ENCODE assay signal across 1 cellular context in genomic region chr13:51584731-51585191, GRCh38.
A peak's percentile ranks its signal among the peaks of the same experiment; 100 is the strongest.
TF ChIP-seq lines count a peak whose summit lies in the region.

No MANE protein-coding gene starts in this region.

TF ChIP-seq in HepG2, 621 proteins besides CTCF, POLR2A, EP300 and RAD21 (continued from another document and continues in another):
- TF ChIP-seq ZNF513 (CRISPR knock-in tag; conservative IDR thresholded peaks at IDR 0.05) (no peak), SSRP1 (CRISPR knock-in tag; IDR thresholded peaks at IDR 0.05) (no peak), ZNF737 (CRISPR knock-in tag; IDR thresholded peaks at IDR 0.05; ENCODE audit: borderline replicate concordance) (no peak; the same call in 1 of the 2 replicates), ZSCAN20 (CRISPR knock-in tag; IDR thresholded peaks at IDR 0.05; ENCODE audit: borderline replicate concordance) (peak; percentile 99; the same call in 1 of the 2 replicates), LCORL (IDR thresholded peaks at IDR 0.05) (no peak), LCORL (CRISPR knock-in tag; IDR thresholded peaks at IDR 0.05) (no peak; the same call in none of the 2 replicates), ZNF597 (CRISPR knock-in tag; IDR thresholded peaks at IDR 0.05) (no peak), TCF7L2 (IDR thresholded peaks at IDR 0.05; ENCODE audit: low read depth, low read length) (no peak), TBP (CRISPR knock-in tag; IDR thresholded peaks at IDR 0.05) (no peak), ZNF337 (CRISPR knock-in tag; IDR thresholded peaks at IDR 0.05; ENCODE audit: borderline replicate concordance, low read depth) (peak; percentile 48; the same call in 1 of the 2 replicates), ZNF230 (CRISPR knock-in tag; IDR thresholded peaks at IDR 0.05) (peak; percentile 62; the same call in 1 of the 2 replicates), NFYB (CRISPR knock-in tag; IDR thresholded peaks at IDR 0.05) (no peak), MYPOP (CRISPR knock-in tag; IDR thresholded peaks at IDR 0.05) (peak; percentile 71; the same call in 1 of the 2 replicates), ZNF17 (CRISPR knock-in tag; IDR thresholded peaks at IDR 0.05) (no peak), NFKBIZ (CRISPR knock-in tag; IDR thresholded peaks at IDR 0.05) (no peak), RNF219 (CRISPR knock-in tag; IDR thresholded peaks at IDR 0.05) (no peak; the same call in 1 of the 2 replicates), SYNCRIP (IDR thresholded peaks at IDR 0.05; ENCODE audit: insufficient read depth, low read depth, low read length) (no peak), ZNF589 (CRISPR knock-in tag; conservative IDR thresholded peaks at IDR 0.05) (no peak; the same call in 1 of the 2 replicates), ZNF430 (CRISPR knock-in tag; IDR thresholded peaks at IDR 0.05) (peak; percentile 81; the same call in 1 of the 2 replicates), FOXP1 (IDR thresholded peaks at IDR 0.05) (no peak), FOXP1 (CRISPR knock-in tag; IDR thresholded peaks at IDR 0.05) (no peak), ZNF879 (CRISPR knock-in tag; IDR thresholded peaks at IDR 0.05) (no peak), ASH2L (IDR thresholded peaks at IDR 0.05; ENCODE audit: insufficient read length, low read depth, low read length) (peak; percentile 78), CEBPG (CRISPR knock-in tag; IDR thresholded peaks at IDR 0.05) (no peak), EED (CRISPR knock-in tag; IDR thresholded peaks at IDR 0.05) (peak; percentile 72; the same call in 1 of the 2 replicates), CREBL2 (CRISPR knock-in tag; IDR thresholded peaks at IDR 0.05; ENCODE audit: borderline replicate concordance) (no peak), ZBTB34 (CRISPR knock-in tag; IDR thresholded peaks at IDR 0.05) (no peak), NFIB (CRISPR knock-in tag; IDR thresholded peaks at IDR 0.05; ENCODE audit: borderline replicate concordance) (no peak), ZMYM2 (CRISPR knock-in tag; IDR thresholded peaks at IDR 0.05) (peak; percentile 40; the same call in 1 of the 2 replicates), NCOA1 (CRISPR knock-in tag; IDR thresholded peaks at IDR 0.05) (no peak), MXI1 (IDR thresholded peaks at IDR 0.05; ENCODE audit: borderline replicate concordance, low read depth, low read length) (peak; percentile 18; the same call in 1 of the 3 replicates), GFI1 (CRISPR knock-in tag; IDR thresholded peaks at IDR 0.05; ENCODE audit: borderline replicate concordance) (peak; percentile 16; the same call in 1 of the 2 replicates), ZBTB42 (CRISPR knock-in tag; IDR thresholded peaks at IDR 0.05) (0 out of 2 replicates have a peak, but pooled peaks have one; percentile 19), ZNF777 (CRISPR knock-in tag; IDR thresholded peaks at IDR 0.05) (peak; percentile 94), ZBTB26 (CRISPR knock-in tag; IDR thresholded peaks at IDR 0.05; ENCODE audit: borderline replicate concordance) (0 out of 2 replicates have a peak, but pooled peaks have one; percentile 3), NBN (conservative IDR thresholded peaks at IDR 0.05) (no peak), SMC3 (IDR thresholded peaks at IDR 0.05; ENCODE audit: low read length) (no peak)
- TF ChIP-seq, protein P1, sequence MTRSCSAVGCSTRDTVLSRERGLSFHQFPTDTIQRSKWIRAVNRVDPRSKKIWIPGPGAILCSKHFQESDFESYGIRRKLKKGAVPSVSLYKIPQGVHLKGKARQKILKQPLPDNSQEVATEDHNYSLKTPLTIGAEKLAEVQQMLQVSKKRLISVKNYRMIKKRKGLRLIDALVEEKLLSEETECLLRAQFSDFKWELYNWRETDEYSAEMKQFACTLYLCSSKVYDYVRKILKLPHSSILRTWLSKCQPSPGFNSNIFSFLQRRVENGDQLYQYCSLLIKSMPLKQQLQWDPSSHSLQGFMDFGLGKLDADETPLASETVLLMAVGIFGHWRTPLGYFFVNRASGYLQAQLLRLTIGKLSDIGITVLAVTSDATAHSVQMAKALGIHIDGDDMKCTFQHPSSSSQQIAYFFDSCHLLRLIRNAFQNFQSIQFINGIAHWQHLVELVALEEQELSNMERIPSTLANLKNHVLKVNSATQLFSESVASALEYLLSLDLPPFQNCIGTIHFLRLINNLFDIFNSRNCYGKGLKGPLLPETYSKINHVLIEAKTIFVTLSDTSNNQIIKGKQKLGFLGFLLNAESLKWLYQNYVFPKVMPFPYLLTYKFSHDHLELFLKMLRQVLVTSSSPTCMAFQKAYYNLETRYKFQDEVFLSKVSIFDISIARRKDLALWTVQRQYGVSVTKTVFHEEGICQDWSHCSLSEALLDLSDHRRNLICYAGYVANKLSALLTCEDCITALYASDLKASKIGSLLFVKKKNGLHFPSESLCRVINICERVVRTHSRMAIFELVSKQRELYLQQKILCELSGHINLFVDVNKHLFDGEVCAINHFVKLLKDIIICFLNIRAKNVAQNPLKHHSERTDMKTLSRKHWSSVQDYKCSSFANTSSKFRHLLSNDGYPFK (CRISPR knock-in tag; IDR thresholded peaks at IDR 0.05; ENCODE audit: borderline replicate concordance) = no peak
- TF ChIP-seq, protein P2, sequence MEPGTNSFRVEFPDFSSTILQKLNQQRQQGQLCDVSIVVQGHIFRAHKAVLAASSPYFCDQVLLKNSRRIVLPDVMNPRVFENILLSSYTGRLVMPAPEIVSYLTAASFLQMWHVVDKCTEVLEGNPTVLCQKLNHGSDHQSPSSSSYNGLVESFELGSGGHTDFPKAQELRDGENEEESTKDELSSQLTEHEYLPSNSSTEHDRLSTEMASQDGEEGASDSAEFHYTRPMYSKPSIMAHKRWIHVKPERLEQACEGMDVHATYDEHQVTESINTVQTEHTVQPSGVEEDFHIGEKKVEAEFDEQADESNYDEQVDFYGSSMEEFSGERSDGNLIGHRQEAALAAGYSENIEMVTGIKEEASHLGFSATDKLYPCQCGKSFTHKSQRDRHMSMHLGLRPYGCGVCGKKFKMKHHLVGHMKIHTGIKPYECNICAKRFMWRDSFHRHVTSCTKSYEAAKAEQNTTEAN (CRISPR knock-in tag; conservative IDR thresholded peaks at IDR 0.05) = no peak
- TF ChIP-seq, protein P3, sequence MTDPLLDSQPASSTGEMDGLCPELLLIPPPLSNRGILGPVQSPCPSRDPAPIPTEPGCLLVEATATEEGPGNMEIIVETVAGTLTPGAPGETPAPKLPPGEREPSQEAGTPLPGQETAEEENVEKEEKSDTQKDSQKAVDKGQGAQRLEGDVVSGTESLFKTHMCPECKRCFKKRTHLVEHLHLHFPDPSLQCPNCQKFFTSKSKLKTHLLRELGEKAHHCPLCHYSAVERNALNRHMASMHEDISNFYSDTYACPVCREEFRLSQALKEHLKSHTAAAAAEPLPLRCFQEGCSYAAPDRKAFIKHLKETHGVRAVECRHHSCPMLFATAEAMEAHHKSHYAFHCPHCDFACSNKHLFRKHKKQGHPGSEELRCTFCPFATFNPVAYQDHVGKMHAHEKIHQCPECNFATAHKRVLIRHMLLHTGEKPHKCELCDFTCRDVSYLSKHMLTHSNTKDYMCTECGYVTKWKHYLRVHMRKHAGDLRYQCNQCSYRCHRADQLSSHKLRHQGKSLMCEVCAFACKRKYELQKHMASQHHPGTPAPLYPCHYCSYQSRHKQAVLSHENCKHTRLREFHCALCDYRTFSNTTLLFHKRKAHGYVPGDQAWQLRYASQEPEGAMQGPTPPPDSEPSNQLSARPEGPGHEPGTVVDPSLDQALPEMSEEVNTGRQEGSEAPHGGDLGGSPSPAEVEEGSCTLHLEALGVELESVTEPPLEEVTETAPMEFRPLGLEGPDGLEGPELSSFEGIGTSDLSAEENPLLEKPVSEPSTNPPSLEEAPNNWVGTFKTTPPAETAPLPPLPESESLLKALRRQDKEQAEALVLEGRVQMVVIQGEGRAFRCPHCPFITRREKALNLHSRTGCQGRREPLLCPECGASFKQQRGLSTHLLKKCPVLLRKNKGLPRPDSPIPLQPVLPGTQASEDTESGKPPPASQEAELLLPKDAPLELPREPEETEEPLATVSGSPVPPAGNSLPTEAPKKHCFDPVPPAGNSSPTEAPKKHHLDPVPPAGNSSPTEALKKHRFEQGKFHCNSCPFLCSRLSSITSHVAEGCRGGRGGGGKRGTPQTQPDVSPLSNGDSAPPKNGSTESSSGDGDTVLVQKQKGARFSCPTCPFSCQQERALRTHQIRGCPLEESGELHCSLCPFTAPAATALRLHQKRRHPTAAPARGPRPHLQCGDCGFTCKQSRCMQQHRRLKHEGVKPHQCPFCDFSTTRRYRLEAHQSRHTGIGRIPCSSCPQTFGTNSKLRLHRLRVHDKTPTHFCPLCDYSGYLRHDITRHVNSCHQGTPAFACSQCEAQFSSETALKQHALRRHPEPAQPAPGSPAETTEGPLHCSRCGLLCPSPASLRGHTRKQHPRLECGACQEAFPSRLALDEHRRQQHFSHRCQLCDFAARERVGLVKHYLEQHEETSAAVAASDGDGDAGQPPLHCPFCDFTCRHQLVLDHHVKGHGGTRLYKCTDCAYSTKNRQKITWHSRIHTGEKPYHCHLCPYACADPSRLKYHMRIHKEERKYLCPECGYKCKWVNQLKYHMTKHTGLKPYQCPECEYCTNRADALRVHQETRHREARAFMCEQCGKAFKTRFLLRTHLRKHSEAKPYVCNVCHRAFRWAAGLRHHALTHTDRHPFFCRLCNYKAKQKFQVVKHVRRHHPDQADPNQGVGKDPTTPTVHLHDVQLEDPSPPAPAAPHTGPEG (CRISPR knock-in tag; IDR thresholded peaks at IDR 0.05) = no peak
- TF ChIP-seq, protein P4, sequence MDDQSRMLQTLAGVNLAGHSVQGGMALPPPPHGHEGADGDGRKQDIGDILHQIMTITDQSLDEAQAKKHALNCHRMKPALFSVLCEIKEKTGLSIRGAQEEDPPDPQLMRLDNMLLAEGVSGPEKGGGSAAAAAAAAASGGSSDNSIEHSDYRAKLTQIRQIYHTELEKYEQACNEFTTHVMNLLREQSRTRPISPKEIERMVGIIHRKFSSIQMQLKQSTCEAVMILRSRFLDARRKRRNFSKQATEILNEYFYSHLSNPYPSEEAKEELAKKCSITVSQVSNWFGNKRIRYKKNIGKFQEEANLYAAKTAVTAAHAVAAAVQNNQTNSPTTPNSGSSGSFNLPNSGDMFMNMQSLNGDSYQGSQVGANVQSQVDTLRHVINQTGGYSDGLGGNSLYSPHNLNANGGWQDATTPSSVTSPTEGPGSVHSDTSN (CRISPR knock-in tag; IDR thresholded peaks at IDR 0.05; ENCODE audit: borderline replicate concordance) = no peak
